ENCODE assay signal across 1 cellular context in the genomic region with DNA sequence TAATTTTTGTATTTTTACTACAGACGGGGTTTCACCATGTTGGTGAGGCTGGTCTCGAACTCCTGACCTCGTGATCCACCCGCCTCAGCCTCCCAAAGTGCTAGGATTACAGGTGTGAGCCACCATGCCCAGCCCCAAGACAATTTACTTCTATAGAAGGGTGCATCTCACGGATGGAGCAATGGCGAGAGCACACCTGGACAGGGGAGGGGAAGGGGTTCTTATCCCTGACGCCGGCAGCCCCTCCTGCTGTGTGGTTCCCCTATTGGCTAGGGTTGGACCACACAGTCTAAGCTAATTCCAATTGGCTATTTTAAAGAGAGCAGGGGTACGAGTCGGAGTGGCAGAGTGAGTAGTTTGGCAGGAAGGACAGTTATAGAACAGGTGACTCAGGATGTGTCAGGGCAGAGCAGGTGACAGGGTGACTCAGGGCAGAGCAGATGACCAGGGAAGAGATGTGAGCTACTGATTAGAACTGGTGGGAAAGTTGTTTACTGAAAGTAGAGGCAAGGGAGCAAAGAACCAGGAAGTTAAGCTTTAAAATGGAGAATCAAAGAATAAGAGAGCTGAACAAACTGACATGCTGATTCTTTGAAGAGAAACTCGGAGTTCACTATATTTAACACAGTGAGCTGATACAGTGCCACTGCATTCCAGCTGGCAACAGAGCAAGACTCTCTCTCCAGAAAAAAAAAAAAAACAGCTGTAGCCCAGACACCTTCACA.
TF ChIP-seq lines count a peak whose summit lies in the region.

No MANE protein-coding gene starts in this region.

TF ChIP-seq in HepG2, 621 proteins besides CTCF, POLR2A, EP300 and RAD21 (continued from another document):
- TF ChIP-seq ZNF720 (CRISPR knock-in tag; IDR thresholded peaks at IDR 0.05) (no peak), ZBTB38 (CRISPR knock-in tag; IDR thresholded peaks at IDR 0.05) (no peak), ZNF138 (CRISPR knock-in tag; IDR thresholded peaks at IDR 0.05; ENCODE audit: low read depth) (no peak), ZMYM4 (CRISPR knock-in tag; IDR thresholded peaks at IDR 0.05) (no peak), ZNF7 (CRISPR knock-in tag; IDR thresholded peaks at IDR 0.05) (no peak), TRIM24 (CRISPR knock-in tag; IDR thresholded peaks at IDR 0.05) (no peak), JUN (CRISPR knock-in tag; IDR thresholded peaks at IDR 0.05) (no peak)
- TF ChIP-seq, protein P1, sequence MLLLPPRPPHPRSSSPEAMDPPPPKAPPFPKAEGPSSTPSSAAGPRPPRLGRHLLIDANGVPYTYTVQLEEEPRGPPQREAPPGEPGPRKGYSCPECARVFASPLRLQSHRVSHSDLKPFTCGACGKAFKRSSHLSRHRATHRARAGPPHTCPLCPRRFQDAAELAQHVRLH (CRISPR knock-in tag; IDR thresholded peaks at IDR 0.05; ENCODE audit: borderline replicate concordance, low read depth), result no peak
- TF ChIP-seq, protein P2, sequence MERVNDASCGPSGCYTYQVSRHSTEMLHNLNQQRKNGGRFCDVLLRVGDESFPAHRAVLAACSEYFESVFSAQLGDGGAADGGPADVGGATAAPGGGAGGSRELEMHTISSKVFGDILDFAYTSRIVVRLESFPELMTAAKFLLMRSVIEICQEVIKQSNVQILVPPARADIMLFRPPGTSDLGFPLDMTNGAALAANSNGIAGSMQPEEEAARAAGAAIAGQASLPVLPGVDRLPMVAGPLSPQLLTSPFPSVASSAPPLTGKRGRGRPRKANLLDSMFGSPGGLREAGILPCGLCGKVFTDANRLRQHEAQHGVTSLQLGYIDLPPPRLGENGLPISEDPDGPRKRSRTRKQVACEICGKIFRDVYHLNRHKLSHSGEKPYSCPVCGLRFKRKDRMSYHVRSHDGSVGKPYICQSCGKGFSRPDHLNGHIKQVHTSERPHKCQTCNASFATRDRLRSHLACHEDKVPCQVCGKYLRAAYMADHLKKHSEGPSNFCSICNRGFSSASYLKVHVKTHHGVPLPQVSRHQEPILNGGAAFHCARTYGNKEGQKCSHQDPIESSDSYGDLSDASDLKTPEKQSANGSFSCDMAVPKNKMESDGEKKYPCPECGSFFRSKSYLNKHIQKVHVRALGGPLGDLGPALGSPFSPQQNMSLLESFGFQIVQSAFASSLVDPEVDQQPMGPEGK (CRISPR knock-in tag; IDR thresholded peaks at IDR 0.05), result no peak
